In the genomic region with DNA sequence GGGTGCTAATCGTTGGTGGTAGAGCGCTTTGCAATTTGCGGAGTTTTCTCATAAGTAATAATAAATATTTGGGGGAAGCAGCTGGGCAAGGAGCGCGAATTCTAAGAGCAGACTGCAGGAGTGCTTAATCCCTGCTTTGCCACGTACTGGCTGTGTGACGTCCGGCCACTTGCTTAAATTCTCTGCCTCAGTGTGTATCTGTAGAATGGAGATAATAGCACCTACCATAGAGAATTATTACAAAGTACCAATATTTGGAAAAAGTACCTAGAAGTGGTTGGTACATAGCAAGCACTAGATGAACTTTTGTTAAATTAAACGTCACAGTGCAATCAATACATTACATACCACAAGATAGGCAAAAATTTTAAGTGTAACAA, we compare ENCODE assay signal across 8 cellular contexts. TPM values are rescaled to one million over a fixed set of nuclear protein-coding genes. Genes with fewer than 3 reads are reported as not detected.
A peak's percentile ranks its signal among the peaks of the same experiment; 100 is the strongest.
DNase-seq lines count a peak whose midpoint lies in the region; ATAC-seq and TF ChIP-seq lines count a peak whose summit lies in the region.

No MANE protein-coding gene starts in this region.

- H3K27ac ChIP-seq in DND-41 (ENCODE audit: low read length) (peak overlapping the region; percentile 85), breast epithelium (peak overlapping the region; percentile 79 to 94), liver (ENCODE audit: low read depth in 1 of 2, low read length in 2 of 2) (peak overlapping the region; percentile 92 to 94), upper lobe of left lung (peak overlapping the region; percentile 89 to 98 (median 96))

- WGBS in liver, result under 1% methylated on average over 9 of the region's 9 CpGs
- 0 to 1% methylated on average over 9 of the region's 9 CpGs for WGBS in upper lobe of left lung, 2 donors

- H2AFZ ChIP-seq in DND-41 (ENCODE audit: low read depth, low read length), result peak overlapping the region; percentile 82

- no peak for TF ChIP-seq EP300 in upper lobe of left lung (IDR thresholded peaks at IDR 0.05)

- H3K4me3 ChIP-seq in DND-41 (ENCODE audit: low read depth in 1 of 2, low read length in 2 of 2) (peak overlapping the region; percentile 59 to 84), breast epithelium (peak overlapping the region; percentile 77 to 95 (median 95)), liver (ENCODE audit: low read depth in 1 of 3, low read length in 3 of 3) (peak overlapping the region; percentile 56 to 74 (median 70)), upper lobe of left lung (peak overlapping the region; percentile 20 to 88 (median 73))

- no peak for DNase-seq in DND-41
- DNase-seq in HS-5 (ENCODE audit: low read depth), result peak; percentile 64
- DNase-seq in breast epithelium (ENCODE audit: low spot score in 2 of 2), result peak in 1 of 2 donors; percentile 22
- no peak for DNase-seq in upper lobe of left lung
- no peak for DNase-seq in NCI-H2171 (lab: John Stamatoyannopoulos, UW)
- no peak for DNase-seq in G401 (ENCODE audit: low spot score)

- in situ Hi-C loops in G401 (cut with HindIII; ENCODE audit: low sequenced_read_pairs), result no loop called here

- H3K4me2 ChIP-seq in DND-41 (ENCODE audit: insufficient read depth, low read length), result peak overlapping the region; percentile 85

- H3K36me3 ChIP-seq in DND-41 (ENCODE audit: insufficient read depth, low read length), result peaks cover 20% of the 10 kb centered on the region
- H3K36me3 ChIP-seq in breast epithelium, result no peaks in the 10 kb centered on the region
- H3K36me3 ChIP-seq in liver (ENCODE audit: control insufficient read depth in 4 of 4, insufficient read depth in 3 of 4, low read depth in 1 of 4, low read length in 3 of 4), result no peaks in the 10 kb centered on the region
- H3K36me3 ChIP-seq in upper lobe of left lung, result peaks cover 0 to 7% (median 0%) of the 10 kb centered on the region in 4 donors

- peaks cover 55% of the 10 kb centered on the region for H3K79me2 ChIP-seq in DND-41 (ENCODE audit: insufficient read depth, low read length)

- no peak for TF ChIP-seq POLR2A in breast epithelium (IDR thresholded peaks at IDR 0.05)
- TF ChIP-seq POLR2A in upper lobe of left lung (IDR thresholded peaks at IDR 0.05), result no peak

- peaks cover 32% of the 10 kb centered on the region; the same call in 1 of the 2 replicates for H4K20me1 ChIP-seq in DND-41 (ENCODE audit: insufficient read depth, low read length)

- H3K9me3 ChIP-seq in DND-41 (ENCODE audit: insufficient read depth, low read length, severe bottlenecking) (no peaks in the 10 kb centered on the region), breast epithelium (no peaks in the 10 kb centered on the region), liver (ENCODE audit: control insufficient read depth in 4 of 4, low read length in 3 of 4) (no peaks in the 10 kb centered on the region), upper lobe of left lung (no peaks in the 10 kb centered on the region)

- H3K27me3 ChIP-seq in DND-41 (ENCODE audit: insufficient read depth, low read length, poor library complexity) (no peaks in the 10 kb centered on the region), breast epithelium (no peaks in the 10 kb centered on the region), liver (ENCODE audit: control insufficient read depth in 4 of 4, insufficient read depth in 4 of 4, low read length in 3 of 4) (no peaks in the 10 kb centered on the region), upper lobe of left lung (no peaks in the 10 kb centered on the region)

- intact Hi-C loops in breast epithelium (cut with DNase I; ENCODE audit: low total_unique reads), result no loop called here

- TF ChIP-seq RAD21 in liver (IDR thresholded peaks at IDR 0.05), result no peak

- peak; percentile 47 for ATAC-seq in DND-41 (ENCODE audit: insufficient read depth, low read depth)
- ATAC-seq in GM21447 (IDR thresholded peaks at IDR 0.05; ENCODE audit: unreplicated experiment), result peak; percentile 33
- ATAC-seq in upper lobe of left lung (ENCODE audit: low FRiP score in 2 of 2), result peak; percentile 41 to 43

- TF ChIP-seq CTCF in DND-41 (IDR thresholded peaks at IDR 0.05; ENCODE audit: borderline replicate concordance, extremely low read depth, low read length, poor library complexity, severe bottlenecking), result no peak
- TF ChIP-seq CTCF in breast epithelium (IDR thresholded peaks at IDR 0.05), result no peak
- TF ChIP-seq CTCF in liver (IDR thresholded peaks at IDR 0.05; ENCODE audit: low read depth, low read length, missing input control), result no peak
- no peak for TF ChIP-seq CTCF in upper lobe of left lung (IDR thresholded peaks at IDR 0.05)

- H3K4me1 ChIP-seq in DND-41 (ENCODE audit: insufficient read depth, low read length), result peaks cover 41% of the 10 kb centered on the region
- peaks cover 0 to 11% of the 10 kb centered on the region in 2 donors for H3K4me1 ChIP-seq in breast epithelium
- peaks cover 15 to 33% (median 24%) of the 10 kb centered on the region in 4 donors for H3K4me1 ChIP-seq in liver (ENCODE audit: control insufficient read depth in 4 of 4, insufficient read depth in 4 of 4, low read length in 3 of 4)
- H3K4me1 ChIP-seq in upper lobe of left lung, result peaks cover 22 to 31% (median 29%) of the 10 kb centered on the region in 4 donors

- H3K9ac ChIP-seq in DND-41 (ENCODE audit: low read depth, low read length) (peak overlapping the region; percentile 95), liver (ENCODE audit: low read depth in 1 of 2, low read length in 2 of 2) (peak overlapping the region; percentile 76 to 98)

TF ChIP-seq in liver, 16 proteins besides CTCF, POLR2A, EP300 and RAD21:
- TF ChIP-seq RXRA (IDR thresholded peaks at IDR 0.05) (no peak), SP1 (IDR thresholded peaks at IDR 0.05) (no peak), TAF1 (conservative IDR thresholded peaks at IDR 0.05) (no peak), FOXA1 (IDR thresholded peaks at IDR 0.05) (no peak), ATF3 (IDR thresholded peaks at IDR 0.05) (peak; percentile 6), YY1 (IDR thresholded peaks at IDR 0.05) (peak; percentile 32)

RNA-seq across cellular contexts. Expression of gene TMED7, which starts 0.6 kb away (rescaled TPM):
- total RNA-seq in breast epithelium (10 to 100 TPM; 74.4 to 94.7 (median 80.5) TPM), liver (100 to 1,000 TPM in 1 of 2 donors, 10 to 100 TPM in 1; 77.0 to 140 TPM), upper lobe of left lung (100 to 1,000 TPM in 3 of 6 donors, 10 to 100 TPM in 3; 16.8 to 116 (median 99.6) TPM)
- polyA plus RNA-seq in liver, result 10 to 100 TPM; 43.4 to 54.5 TPM
- total RNA-seq in G401 (2014; rRNA removed; shearing (Covaris generic)), result 31.1 and 52.2 TPM in 2 replicates

RNA-seq across cellular contexts. Expression of gene TICAM2, which starts 24.2 kb away (rescaled TPM):
- total RNA-seq in breast epithelium (1 to 10 TPM in 2 of 3 donors, under 1 TPM in 1; 0.98 to 1.6 (median 1.5) TPM), liver (1 to 10 TPM in 1 of 2 donors, under 1 TPM in 1; 0.59 to 1.3 TPM), upper lobe of left lung (1 to 10 TPM in 4 of 6 donors, under 1 TPM in 2; 0.30 to 6.7 (median 1.8) TPM)
- 1 to 10 TPM in 1 of 2 donors, under 1 TPM in 1; 0.50 to 1.5 TPM for polyA plus RNA-seq in liver
- not detected in 2 replicates for total RNA-seq in G401 (2014; rRNA removed; shearing (Covaris generic))
